Comparison of ENCODE assay signal across 8 cellular contexts in genomic region chr3:122679085-122679466, GRCh38. TPM values are rescaled to one million over a fixed set of nuclear protein-coding genes. Genes with fewer than 3 reads are reported as not detected.
DNase-seq lines count a peak whose midpoint lies in the region; ATAC-seq, FAIRE-seq and TF ChIP-seq lines count a peak whose summit lies in the region.

No MANE protein-coding gene starts in this region.

- DNase-seq in A549 (ENCODE audit: low read depth in 1 of 2, low spot score in 1 of 2) = peak; percentile 69 to 82
- DNase-seq in NT2/D1 (ENCODE audit: low read depth, low spot score) = peak; percentile 62
- DNase-seq in activated CD8-positive, alpha-beta memory T cell treated with anti-CD3 and anti-CD28 coated beads, Interleukin-2, amount 50 U/mL, for 48 hours = peak; percentile 85
- DNase-seq in erythroblast (lab: John Stamatoyannopoulos, UW) = peak; percentile 88 to 90
- DNase-seq in stimulated activated CD8-positive, alpha-beta memory T cell treated with anti-CD3 and anti-CD28 coated beads, Interleukin-4, amount 100 ng/mL, for 4 hours (ENCODE audit: low read depth in 2 of 2, low spot score in 1 of 2) = peak; percentile 61 to 71

- H3K27me3 ChIP-seq in HUES64 (ENCODE audit: insufficient read depth, low read length) (peaks cover 17% of the 10 kb centered on the region; the same call in 1 of the 2 replicates), NT2/D1 (ENCODE audit: insufficient read depth, insufficient read length) (peaks cover 33% of the 10 kb centered on the region), muscle layer of colon (ENCODE audit: control insufficient read depth in 1 of 2, insufficient read depth in 2 of 2, low read length in 2 of 2) (no peaks in the 10 kb centered on the region)

- H3K4me3 ChIP-seq in A549 (peak overlapping the region; percentile 73; the same call in 2 of the 3 replicates), HUES64 (ENCODE audit: low read length) (peak overlapping the region; percentile 37), NT2/D1 (ENCODE audit: insufficient read length, low read depth) (no peak overlapping the region), muscle layer of colon (ENCODE audit: low read depth in 1 of 2, low read length in 2 of 2) (peak overlapping the region; percentile 38 to 82)

- CTCF ChIA-PET in A549 (lab: Yijun Ruan, JAX) = interaction anchor here (0.7 to 4.6 kb wide), 68 partner anchors 8 to 1132 kb away, joined by 3 to 52 read pairs (median 4); partner anchors contain the start of genes DTX3L, FAM162A, HSPBAP1 and PARP9

- peak overlapping the region; percentile 93 for H3K4me2 ChIP-seq in A549

- peak; percentile 93 to 94 for TF ChIP-seq RAD21 in A549 (conservative IDR thresholded peaks at IDR 0.05 in 1 of 2, IDR thresholded peaks at IDR 0.05 in 1 of 2)

- TF ChIP-seq POLR2A in A549 (IDR thresholded peaks at IDR 0.05; ENCODE audit: low read length) (no peak), erythroblast (IDR thresholded peaks at IDR 0.05; ENCODE audit: low read length) (no peak)

- H3K9ac ChIP-seq in HUES64 (ENCODE audit: low read depth, low read length) (no peak overlapping the region), NT2/D1 (ENCODE audit: insufficient read length, low read depth) (peak overlapping the region; percentile 63), muscle layer of colon (ENCODE audit: low read length) (peak overlapping the region; percentile 45)

- POLR2A ChIA-PET in A549 (lab: Yijun Ruan, JAX) = interaction anchor here (1.1 to 2.8 kb wide), 4 partner anchors 115 to 295 kb away, joined by 3 to 13 read pairs (median 9); partner anchors contain the start of genes DTX3L, FAM162A, KPNA1 and PARP9

- H3K36me3 ChIP-seq in HUES64 (ENCODE audit: insufficient read depth, low read length) (no peaks in the 10 kb centered on the region), NT2/D1 (ENCODE audit: insufficient read depth, insufficient read length, low read length) (no peaks in the 10 kb centered on the region), muscle layer of colon (ENCODE audit: insufficient read depth, low read length) (no peaks in the 10 kb centered on the region)

- ATAC-seq in A549 (peak; percentile 80 to 87), GM18861 (IDR thresholded peaks at IDR 0.05; ENCODE audit: unreplicated experiment) (peak; percentile 45)

- peak; percentile 95 for TF ChIP-seq CTCF in A549 (IDR thresholded peaks at IDR 0.05)

- peaks cover 17% of the 10 kb centered on the region for H3K4me1 ChIP-seq in A549
- H3K4me1 ChIP-seq in HUES64 (ENCODE audit: insufficient read depth, low read length) = peaks cover 5% of the 10 kb centered on the region
- H3K4me1 ChIP-seq in NT2/D1 (ENCODE audit: insufficient read depth, insufficient read length) = peaks cover 9% of the 10 kb centered on the region
- H3K4me1 ChIP-seq in muscle layer of colon (ENCODE audit: insufficient read depth, low read length) = peaks cover 31% of the 10 kb centered on the region

- no peak for TF ChIP-seq EP300 in A549 (IDR thresholded peaks at IDR 0.05)

- 0% methylated on average over 7 of the region's 7 CpGs for WGBS in A549 (ENCODE audit: missing lambda C conversion rate)
- 6% methylated on average over 7 of the region's 7 CpGs for WGBS in HUES64

- no peak for FAIRE-seq in A549 (lab: Jason Lieb, UNC)

- H3K27ac ChIP-seq in A549 = peak overlapping the region; percentile 92 to 95
- H3K27ac ChIP-seq in HUES64 (ENCODE audit: low read depth, low read length) = no peak overlapping the region
- peak overlapping the region; percentile 98 for H3K27ac ChIP-seq in muscle layer of colon (ENCODE audit: low read depth, low read length)

- H3K9me3 ChIP-seq in A549 (no peaks in the 10 kb centered on the region), HUES64 (ENCODE audit: insufficient read depth, low read depth, low read length) (no peaks in the 10 kb centered on the region), NT2/D1 (ENCODE audit: insufficient read depth, low read length) (no peaks in the 10 kb centered on the region), muscle layer of colon (ENCODE audit: low read length) (no peaks in the 10 kb centered on the region)

TF ChIP-seq in A549, 52 proteins besides CTCF, POLR2A, EP300 and RAD21:
- TF ChIP-seq JUNB (IDR thresholded peaks at IDR 0.05) (no peak), HOXB5 (CRISPR knock-in tag; IDR thresholded peaks at IDR 0.05) (no peak), MAX (IDR thresholded peaks at IDR 0.05) (peak; percentile 63), SMC3 (IDR thresholded peaks at IDR 0.05) (peak; percentile 95), TP53 (CRISPR knock-in tag; IDR thresholded peaks at IDR 0.05) (no peak), JUN (IDR thresholded peaks at IDR 0.05) (no peak), NFE2L2 (conservative IDR thresholded peaks at IDR 0.05; ENCODE audit: low read length) (no peak), FOSB (CRISPR knock-in tag; IDR thresholded peaks at IDR 0.05) (no peak)

RNA-seq across cellular contexts. Expression of gene PARP14, which starts 1.6 kb away (rescaled TPM):
- polyA plus RNA-seq in A549 (2011; rRNA removed) = 23.0 and 23.6 TPM in 2 replicates
- 3.2 and 3.8 TPM in 2 replicates for polyA plus RNA-seq in A549 (2012; cell fraction: cytosol; rRNA removed)
- 6.3 and 10.9 TPM in 2 replicates for polyA plus RNA-seq in A549 (2012; cell fraction: nucleus; rRNA removed)
- 7.5 to 8.7 TPM (median 8.7 TPM) in 3 replicates for polyA plus RNA-seq in A549 (2017; fragmentation: RNase III; extraction: RNeasy Plus Mini Kit Qiagen cat#74134 plus additional on column Dnase treatment)
- polyA minus RNA-seq in A549 (2011; rRNA and poly(A)+ RNA removed) = 25.6 and 28.5 TPM in 2 replicates
- polyA plus RNA-seq in HUES64 (2013, experiment 1 of 2) = 6.0 TPM
- 5.8 TPM for polyA plus RNA-seq in HUES64 (2013, experiment 2 of 2)
